In genomic region chr21:33078907-33079582, GRCh38 we compare ENCODE assay signal across 1 cellular context.
A peak's percentile ranks its signal among the peaks of the same experiment; 100 is the strongest.
TF ChIP-seq lines count a peak whose summit lies in the region.

No MANE protein-coding gene starts in this region.

TF ChIP-seq in K562, 482 proteins besides CTCF, POLR2A, EP300 and RAD21 (continued from another document):
- TF ChIP-seq RERE (CRISPR knock-in tag; IDR thresholded peaks at IDR 0.05; ENCODE audit: borderline replicate concordance) (no peak), ATF6 (CRISPR knock-in tag; IDR thresholded peaks at IDR 0.05) (no peak), HINFP (tag; conservative IDR thresholded peaks at IDR 0.05; ENCODE audit: low read depth) (no peak), ZC3H4 (CRISPR knock-in tag; IDR thresholded peaks at IDR 0.05; ENCODE audit: borderline replicate concordance) (no peak), ZNF695 (CRISPR knock-in tag; IDR thresholded peaks at IDR 0.05) (no peak), NCOA2 (IDR thresholded peaks at IDR 0.05; ENCODE audit: partially characterized antibody in 2 of 2) (no peak), IFI16 (CRISPR knock-in tag; IDR thresholded peaks at IDR 0.05) (no peak), ATF1 (CRISPR knock-in tag; IDR thresholded peaks at IDR 0.05) (no peak), ATF1 (tag; IDR thresholded peaks at IDR 0.05) (0 out of 2 replicates have a peak, but pooled peaks have one; percentile 12), MAZ (CRISPR knock-in tag; conservative IDR thresholded peaks at IDR 0.05 in 1 of 2, IDR thresholded peaks at IDR 0.05 in 1 of 2) (0 out of 4 replicates have a peak, but pooled peaks have one; percentile 39 to 41), PTRF (tag; IDR thresholded peaks at IDR 0.05) (no peak), MTA3 (IDR thresholded peaks at IDR 0.05; ENCODE audit: borderline replicate concordance) (0 out of 2 replicates have a peak, but pooled peaks have one; percentile 36), KDM2B (CRISPR knock-in tag; IDR thresholded peaks at IDR 0.05) (no peak), HMBOX1 (IDR thresholded peaks at IDR 0.05) (0 out of 2 replicates have a peak, but pooled peaks have one; percentile 32), GATAD2A (IDR thresholded peaks at IDR 0.05) (no peak), ZHX1 (conservative IDR thresholded peaks at IDR 0.05; ENCODE audit: low read length) (no peak), L3MBTL2 (IDR thresholded peaks at IDR 0.05) (peak; percentile 63), PRDM10 (IDR thresholded peaks at IDR 0.05; ENCODE audit: partially characterized antibody) (no peak), ZNF444 (CRISPR knock-in tag; IDR thresholded peaks at IDR 0.05) (no peak), DPF2 (IDR thresholded peaks at IDR 0.05) (peak; percentile 70), FOXK2 (conservative IDR thresholded peaks at IDR 0.05 in 1 of 2, IDR thresholded peaks at IDR 0.05 in 1 of 2; ENCODE audit: low read depth in 2 of 2) (peak; percentile 41 to 69; a peak in 3 of 4 replicates), NFATC3 (IDR thresholded peaks at IDR 0.05) (no peak), ZNF766 (CRISPR knock-in tag; conservative IDR thresholded peaks at IDR 0.05) (0 out of 2 replicates have a peak, but pooled peaks have one; percentile 41), ZKSCAN3 (CRISPR knock-in tag; IDR thresholded peaks at IDR 0.05) (no peak), ATF7 (IDR thresholded peaks at IDR 0.05) (peak; percentile 80), FOSL1 (tag; conservative IDR thresholded peaks at IDR 0.05) (peak; percentile 95), ZSCAN32 (CRISPR knock-in tag; IDR thresholded peaks at IDR 0.05) (no peak), ZBTB11 (CRISPR knock-in tag; IDR thresholded peaks at IDR 0.05) (no peak), ZEB2 (IDR thresholded peaks at IDR 0.05) (no peak), MAX (CRISPR knock-in tag; IDR thresholded peaks at IDR 0.05) (peak; percentile 60), DIDO1 (tag; IDR thresholded peaks at IDR 0.05; ENCODE audit: low read depth) (no peak), MIER1 (IDR thresholded peaks at IDR 0.05; ENCODE audit: low read depth) (no peak), EZH2 (IDR thresholded peaks at IDR 0.05; ENCODE audit: borderline replicate concordance, low read depth, low read length) (no peak), C11orf30 (IDR thresholded peaks at IDR 0.05; ENCODE audit: low read depth) (peak; percentile 45), ZZZ3 (IDR thresholded peaks at IDR 0.05) (no peak), CTBP1 (IDR thresholded peaks at IDR 0.05; ENCODE audit: borderline replicate concordance) (peak; percentile 35; the same call in 1 of the 2 replicates), NELFE (IDR thresholded peaks at IDR 0.05; ENCODE audit: insufficient read depth, insufficient read length) (no peak), JUND (IDR thresholded peaks at IDR 0.05; ENCODE audit: borderline replicate concordance, low read depth, low read length) (peak; percentile 92), JUND (tag; IDR thresholded peaks at IDR 0.05; ENCODE audit: borderline replicate concordance, low read depth, low read length) (peak; percentile 96), LCOR (CRISPR knock-in tag; IDR thresholded peaks at IDR 0.05) (0 out of 2 replicates have a peak, but pooled peaks have one; percentile 35), ZFP36 (IDR thresholded peaks at IDR 0.05; ENCODE audit: low read depth, low read length, partially characterized antibody) (peak; percentile 24)
